ENCODE assay signal across 8 cellular contexts in genomic region chr10:89164080-89164479, GRCh38.
A peak's percentile ranks its signal among the peaks of the same experiment; 100 is the strongest.
DNase-seq lines count a peak whose midpoint lies in the region; ATAC-seq and TF ChIP-seq lines count a peak whose summit lies in the region.

No MANE protein-coding gene starts in this region.

- peak overlapping the region; percentile 74; the same call in 1 of the 2 replicates for H2AFZ ChIP-seq in OCI-LY3 (ENCODE audit: low read depth, low read length)

- peak; percentile 22 for ATAC-seq in GM18502 (IDR thresholded peaks at IDR 0.05; ENCODE audit: poor library complexity, unreplicated experiment)
- peak; percentile 28 for ATAC-seq in GM21737 (IDR thresholded peaks at IDR 0.05; ENCODE audit: unreplicated experiment)
- ATAC-seq in HG02970 (IDR thresholded peaks at IDR 0.05; ENCODE audit: low FRiP score, unreplicated experiment): no peak

- H3K9ac ChIP-seq in OCI-LY3 (ENCODE audit: low read length): peak overlapping the region; percentile 56

- H3K4me1 ChIP-seq in OCI-LY3 (ENCODE audit: low read length): peaks cover 22% of the 10 kb centered on the region

- TF ChIP-seq CTCF in OCI-LY3 (IDR thresholded peaks at IDR 0.05; ENCODE audit: low read depth, low read length): no peak

- no peaks in the 10 kb centered on the region for H4K20me1 ChIP-seq in OCI-LY3 (ENCODE audit: insufficient read depth, low read length)

- peak overlapping the region; percentile 95 for H3K4me2 ChIP-seq in OCI-LY3 (ENCODE audit: low read length)

- H3K4me3 ChIP-seq in OCI-LY3 (ENCODE audit: low read length): peak overlapping the region; percentile 74

- H3K79me2 ChIP-seq in OCI-LY3 (ENCODE audit: low read length): no peaks in the 10 kb centered on the region

- no peaks in the 10 kb centered on the region for H3K36me3 ChIP-seq in OCI-LY3 (replicated peaks; ENCODE audit: low read depth, low read length)

- DNase-seq in medulla oblongata (ENCODE audit: extremely low spot score) (peak; percentile 60), T-helper 9 cell (no peak), RPMI8226 (no peak), NCI-H2107 (lab: John Stamatoyannopoulos, UW) (no peak)

- peak overlapping the region; percentile 75 for H3K27ac ChIP-seq in OCI-LY3 (ENCODE audit: low read length)

- H3K9me3 ChIP-seq in OCI-LY3 (ENCODE audit: insufficient read depth, low read length): no peaks in the 10 kb centered on the region

- H3K27me3 ChIP-seq in OCI-LY3 (ENCODE audit: low read depth, low read length): no peaks in the 10 kb centered on the region
